ENCODE assay signal across 2 cellular contexts in the genomic region with DNA sequence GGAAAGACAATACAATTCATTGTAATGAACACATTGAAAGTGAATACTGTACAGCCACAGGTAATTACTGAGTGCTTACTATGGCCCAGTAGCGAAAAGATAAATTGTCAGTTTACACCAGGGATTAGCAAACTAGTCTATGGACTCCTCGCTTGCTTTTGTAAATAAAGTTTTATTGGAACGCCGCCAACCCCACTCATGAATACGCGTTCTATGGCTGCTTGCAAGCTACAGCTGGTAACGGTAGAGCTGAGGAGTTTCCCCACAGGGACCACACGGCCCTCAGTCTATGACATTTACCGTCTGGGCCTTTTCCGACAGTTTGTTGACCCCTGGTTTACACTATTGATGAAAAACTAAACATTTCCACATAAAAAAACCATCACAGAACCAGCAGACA.
A peak's percentile ranks its signal among the peaks of the same experiment; 100 is the strongest.
TF ChIP-seq lines count a peak whose summit lies in the region.

No MANE protein-coding gene starts in this region.

TF ChIP-seq in IMR-90, 13 proteins besides CTCF, POLR2A, EP300 and RAD21:
- TF ChIP-seq RFX5 (IDR thresholded peaks at IDR 0.05; ENCODE audit: low read depth, low read length) (no peak), CHD1 (IDR thresholded peaks at IDR 0.05; ENCODE audit: low read depth, low read length) (no peak), MAFK (IDR thresholded peaks at IDR 0.05; ENCODE audit: low read depth, low read length) (no peak), FOS (IDR thresholded peaks at IDR 0.05; ENCODE audit: low read depth, low read length) (no peak), SMC3 (IDR thresholded peaks at IDR 0.05; ENCODE audit: low read depth, low read length) (no peak), RCOR1 (IDR thresholded peaks at IDR 0.05; ENCODE audit: insufficient replicate concordance, low read length) (no peak), NFE2L2 (IDR thresholded peaks at IDR 0.05; ENCODE audit: low read depth, low read length) (no peak)
- TF ChIP-seq, protein P1, sequence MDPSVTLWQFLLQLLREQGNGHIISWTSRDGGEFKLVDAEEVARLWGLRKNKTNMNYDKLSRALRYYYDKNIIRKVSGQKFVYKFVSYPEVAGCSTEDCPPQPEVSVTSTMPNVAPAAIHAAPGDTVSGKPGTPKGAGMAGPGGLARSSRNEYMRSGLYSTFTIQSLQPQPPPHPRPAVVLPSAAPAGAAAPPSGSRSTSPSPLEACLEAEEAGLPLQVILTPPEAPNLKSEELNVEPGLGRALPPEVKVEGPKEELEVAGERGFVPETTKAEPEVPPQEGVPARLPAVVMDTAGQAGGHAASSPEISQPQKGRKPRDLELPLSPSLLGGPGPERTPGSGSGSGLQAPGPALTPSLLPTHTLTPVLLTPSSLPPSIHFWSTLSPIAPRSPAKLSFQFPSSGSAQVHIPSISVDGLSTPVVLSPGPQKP (IDR thresholded peaks at IDR 0.05; ENCODE audit: borderline replicate concordance, low read depth, low read length), result no peak
- TF ChIP-seq, protein P2, sequence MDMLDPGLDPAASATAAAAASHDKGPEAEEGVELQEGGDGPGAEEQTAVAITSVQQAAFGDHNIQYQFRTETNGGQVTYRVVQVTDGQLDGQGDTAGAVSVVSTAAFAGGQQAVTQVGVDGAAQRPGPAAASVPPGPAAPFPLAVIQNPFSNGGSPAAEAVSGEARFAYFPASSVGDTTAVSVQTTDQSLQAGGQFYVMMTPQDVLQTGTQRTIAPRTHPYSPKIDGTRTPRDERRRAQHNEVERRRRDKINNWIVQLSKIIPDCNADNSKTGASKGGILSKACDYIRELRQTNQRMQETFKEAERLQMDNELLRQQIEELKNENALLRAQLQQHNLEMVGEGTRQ (IDR thresholded peaks at IDR 0.05; ENCODE audit: low read depth, low read length), result no peak

TF ChIP-seq in liver, 16 proteins besides CTCF, POLR2A, EP300 and RAD21:
- TF ChIP-seq, protein P3, sequence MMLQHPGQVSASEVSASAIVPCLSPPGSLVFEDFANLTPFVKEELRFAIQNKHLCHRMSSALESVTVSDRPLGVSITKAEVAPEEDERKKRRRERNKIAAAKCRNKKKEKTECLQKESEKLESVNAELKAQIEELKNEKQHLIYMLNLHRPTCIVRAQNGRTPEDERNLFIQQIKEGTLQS (IDR thresholded peaks at IDR 0.05), result no peak
- TF ChIP-seq GABPA (IDR thresholded peaks at IDR 0.05 in 1 of 2, conservative IDR thresholded peaks at IDR 0.05 in 1 of 2), result peak in 1 of 2 donors; percentile 13
- TF ChIP-seq, protein P4, sequence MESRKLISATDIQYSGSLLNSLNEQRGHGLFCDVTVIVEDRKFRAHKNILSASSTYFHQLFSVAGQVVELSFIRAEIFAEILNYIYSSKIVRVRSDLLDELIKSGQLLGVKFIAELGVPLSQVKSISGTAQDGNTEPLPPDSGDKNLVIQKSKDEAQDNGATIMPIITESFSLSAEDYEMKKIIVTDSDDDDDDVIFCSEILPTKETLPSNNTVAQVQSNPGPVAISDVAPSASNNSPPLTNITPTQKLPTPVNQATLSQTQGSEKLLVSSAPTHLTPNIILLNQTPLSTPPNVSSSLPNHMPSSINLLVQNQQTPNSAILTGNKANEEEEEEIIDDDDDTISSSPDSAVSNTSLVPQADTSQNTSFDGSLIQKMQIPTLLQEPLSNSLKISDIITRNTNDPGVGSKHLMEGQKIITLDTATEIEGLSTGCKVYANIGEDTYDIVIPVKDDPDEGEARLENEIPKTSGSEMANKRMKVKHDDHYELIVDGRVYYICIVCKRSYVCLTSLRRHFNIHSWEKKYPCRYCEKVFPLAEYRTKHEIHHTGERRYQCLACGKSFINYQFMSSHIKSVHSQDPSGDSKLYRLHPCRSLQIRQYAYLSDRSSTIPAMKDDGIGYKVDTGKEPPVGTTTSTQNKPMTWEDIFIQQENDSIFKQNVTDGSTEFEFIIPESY (IDR thresholded peaks at IDR 0.05), result no peak
- peak; percentile 20 for TF ChIP-seq FOXA1 (IDR thresholded peaks at IDR 0.05)
- TF ChIP-seq, protein P5, sequence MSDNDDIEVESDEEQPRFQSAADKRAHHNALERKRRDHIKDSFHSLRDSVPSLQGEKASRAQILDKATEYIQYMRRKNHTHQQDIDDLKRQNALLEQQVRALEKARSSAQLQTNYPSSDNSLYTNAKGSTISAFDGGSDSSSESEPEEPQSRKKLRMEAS (IDR thresholded peaks at IDR 0.05), result no peak
- TF ChIP-seq FOXA2 (IDR thresholded peaks at IDR 0.05), result peak; percentile 64
- TF ChIP-seq HNF4G (IDR thresholded peaks at IDR 0.05), result no peak
- TF ChIP-seq, protein P6, sequence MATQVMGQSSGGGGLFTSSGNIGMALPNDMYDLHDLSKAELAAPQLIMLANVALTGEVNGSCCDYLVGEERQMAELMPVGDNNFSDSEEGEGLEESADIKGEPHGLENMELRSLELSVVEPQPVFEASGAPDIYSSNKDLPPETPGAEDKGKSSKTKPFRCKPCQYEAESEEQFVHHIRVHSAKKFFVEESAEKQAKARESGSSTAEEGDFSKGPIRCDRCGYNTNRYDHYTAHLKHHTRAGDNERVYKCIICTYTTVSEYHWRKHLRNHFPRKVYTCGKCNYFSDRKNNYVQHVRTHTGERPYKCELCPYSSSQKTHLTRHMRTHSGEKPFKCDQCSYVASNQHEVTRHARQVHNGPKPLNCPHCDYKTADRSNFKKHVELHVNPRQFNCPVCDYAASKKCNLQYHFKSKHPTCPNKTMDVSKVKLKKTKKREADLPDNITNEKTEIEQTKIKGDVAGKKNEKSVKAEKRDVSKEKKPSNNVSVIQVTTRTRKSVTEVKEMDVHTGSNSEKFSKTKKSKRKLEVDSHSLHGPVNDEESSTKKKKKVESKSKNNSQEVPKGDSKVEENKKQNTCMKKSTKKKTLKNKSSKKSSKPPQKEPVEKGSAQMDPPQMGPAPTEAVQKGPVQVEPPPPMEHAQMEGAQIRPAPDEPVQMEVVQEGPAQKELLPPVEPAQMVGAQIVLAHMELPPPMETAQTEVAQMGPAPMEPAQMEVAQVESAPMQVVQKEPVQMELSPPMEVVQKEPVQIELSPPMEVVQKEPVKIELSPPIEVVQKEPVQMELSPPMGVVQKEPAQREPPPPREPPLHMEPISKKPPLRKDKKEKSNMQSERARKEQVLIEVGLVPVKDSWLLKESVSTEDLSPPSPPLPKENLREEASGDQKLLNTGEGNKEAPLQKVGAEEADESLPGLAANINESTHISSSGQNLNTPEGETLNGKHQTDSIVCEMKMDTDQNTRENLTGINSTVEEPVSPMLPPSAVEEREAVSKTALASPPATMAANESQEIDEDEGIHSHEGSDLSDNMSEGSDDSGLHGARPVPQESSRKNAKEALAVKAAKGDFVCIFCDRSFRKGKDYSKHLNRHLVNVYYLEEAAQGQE (IDR thresholded peaks at IDR 0.05), result no peak
- no peak for TF ChIP-seq RXRA (IDR thresholded peaks at IDR 0.05)
- TF ChIP-seq HNF4A (conservative IDR thresholded peaks at IDR 0.05), result peak in 1 of 2 donors; percentile 33
- TF ChIP-seq EGR1 (IDR thresholded peaks at IDR 0.05; ENCODE audit: low read depth in 2 of 2), result no peak
- TF ChIP-seq YY1 (IDR thresholded peaks at IDR 0.05), result no peak
- no peak for TF ChIP-seq JUND (IDR thresholded peaks at IDR 0.05)
- TF ChIP-seq NR2F2 (IDR thresholded peaks at IDR 0.05), result no peak
- TF ChIP-seq TAF1 (conservative IDR thresholded peaks at IDR 0.05), result no peak
- TF ChIP-seq SP1 (IDR thresholded peaks at IDR 0.05), result no peak
TF ChIP-seq in liver: peak in this region for 4.
